ENCODE assay signal across 1 cellular context in genomic region chr22:43504068-43504467, GRCh38.
TF ChIP-seq lines count a peak whose summit lies in the region.

No MANE protein-coding gene starts in this region.

TF ChIP-seq in HEK293, 187 proteins besides CTCF, POLR2A, EP300 and RAD21 (continued from another document):
- TF ChIP-seq ZNF148 (tag by site-specific recombination; IDR thresholded peaks at IDR 0.05; ENCODE audit: borderline replicate concordance) = peak; percentile 92
- peak; percentile 91; the same call in 1 of the 2 replicates for TF ChIP-seq ZNF658 (tag by site-specific recombination; IDR thresholded peaks at IDR 0.05)
- no peak for TF ChIP-seq ZNF501 (tag by site-specific recombination; IDR thresholded peaks at IDR 0.05)
- no peak for TF ChIP-seq TRIM28 (IDR thresholded peaks at IDR 0.05; ENCODE audit: borderline replicate concordance, low read length)
- no peak for TF ChIP-seq ZNF692 (tag by site-specific recombination; IDR thresholded peaks at IDR 0.05)
- TF ChIP-seq BCL6B (tag by site-specific recombination; IDR thresholded peaks at IDR 0.05) = peak; percentile 10; the same call in 1 of the 2 replicates
- no peak for TF ChIP-seq ZNF514 (tag by site-specific recombination; IDR thresholded peaks at IDR 0.05)
- no peak for TF ChIP-seq SCRT2 (tag by site-specific recombination; IDR thresholded peaks at IDR 0.05)
- 0 out of 2 replicates have a peak, but pooled peaks have one; percentile 51 for TF ChIP-seq ZNF571 (tag by site-specific recombination; IDR thresholded peaks at IDR 0.05)
- TF ChIP-seq KLF10 (tag by site-specific recombination; IDR thresholded peaks at IDR 0.05) = no peak
- TF ChIP-seq HIC1 (tag by site-specific recombination; IDR thresholded peaks at IDR 0.05) = no peak
- TF ChIP-seq KLF17 (tag by site-specific recombination; IDR thresholded peaks at IDR 0.05) = no peak
- no peak for TF ChIP-seq ZSCAN30 (tag by site-specific recombination; IDR thresholded peaks at IDR 0.05)
- TF ChIP-seq SALL2 (tag by site-specific recombination; IDR thresholded peaks at IDR 0.05; ENCODE audit: borderline replicate concordance) = peak; percentile 71; the same call in 1 of the 2 replicates
- no peak for TF ChIP-seq ZNF140 (tag by site-specific recombination; IDR thresholded peaks at IDR 0.05)
- no peak for TF ChIP-seq ZNF549 (tag by site-specific recombination; IDR thresholded peaks at IDR 0.05)
- TF ChIP-seq ZBTB17 (tag by site-specific recombination; IDR thresholded peaks at IDR 0.05) = no peak
- TF ChIP-seq ZNF777 (tag by site-specific recombination; IDR thresholded peaks at IDR 0.05; ENCODE audit: borderline replicate concordance) = peak; percentile 59; the same call in 1 of the 2 replicates
- TF ChIP-seq HOXD13 (CRISPR knock-in tag; IDR thresholded peaks at IDR 0.05; ENCODE audit: borderline replicate concordance) = no peak
- TF ChIP-seq ZBTB21 (tag by site-specific recombination; IDR thresholded peaks at IDR 0.05) = peak; percentile 89
- no peak for TF ChIP-seq ZNF580 (tag by site-specific recombination; IDR thresholded peaks at IDR 0.05)
- TF ChIP-seq ZNF843 (tag by site-specific recombination; IDR thresholded peaks at IDR 0.05) = no peak
- no peak for TF ChIP-seq KLF8 (tag by site-specific recombination; IDR thresholded peaks at IDR 0.05)
- peak; percentile 91 for TF ChIP-seq ATF2 (tag by site-specific recombination; IDR thresholded peaks at IDR 0.05; ENCODE audit: low read depth)
